In the genomic region with DNA sequence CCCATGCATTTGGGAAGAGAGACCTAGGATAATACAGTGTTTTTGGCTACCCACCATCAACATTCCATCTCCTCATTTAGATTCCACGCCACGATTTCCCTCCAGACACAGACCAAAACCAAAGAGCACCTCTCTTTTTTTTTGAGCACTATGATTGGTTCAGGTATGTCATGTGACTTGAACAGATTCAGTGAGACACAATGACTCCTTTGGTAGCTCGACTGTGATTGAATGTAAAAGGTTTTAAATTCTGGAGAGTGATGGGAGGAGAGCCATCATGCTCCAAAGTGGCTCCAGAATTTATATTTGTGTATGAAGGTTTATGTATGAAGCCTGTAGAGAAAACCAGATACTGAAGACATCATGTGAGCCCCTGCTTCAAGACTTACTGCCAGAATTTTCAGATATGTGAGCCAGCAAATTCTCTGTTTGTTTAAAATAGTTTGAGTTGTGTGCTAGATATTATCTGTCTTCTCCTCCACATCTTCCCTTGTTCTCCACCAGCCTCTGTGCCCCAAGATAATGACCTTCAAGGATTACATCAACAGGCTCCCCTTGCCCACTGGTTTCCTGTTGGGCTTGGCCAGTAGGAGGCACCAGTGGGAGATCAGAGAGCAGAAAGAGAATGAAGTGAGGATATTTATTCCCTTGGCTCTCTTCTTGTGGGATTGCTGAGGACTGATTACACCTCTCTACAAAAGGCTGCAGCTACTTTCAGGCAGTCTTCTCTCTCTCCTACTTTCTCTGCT, we compare ENCODE assay signal across 10 cellular contexts. TPM values are rescaled to one million over a fixed set of nuclear protein-coding genes. Genes with fewer than 3 reads are reported as not detected.
DNase-seq lines count a peak whose midpoint lies in the region; ATAC-seq and TF ChIP-seq lines count a peak whose summit lies in the region.
"Had no signal": no experiment of that assay in that cellular context is flagged by ENCODE, and none has a peak within 500 bp of the region (broad histone marks: within the 10 kb centered on the region; RNA-seq: fewer than 3 reads in every experiment).

No MANE protein-coding gene starts in this region.

- peaks cover 0 to 7% of the 10 kb centered on the region in 2 donors for H3K36me3 Mint-ChIP-seq in activated T-cell treated with anti-CD3 and anti-CD28 coated beads, Interleukin-2, amount 50 U/mL, for 72 hours (ENCODE audit: insufficient read depth in 2 of 2)
- no peaks in the 10 kb centered on the region for H3K36me3 Mint-ChIP-seq in activated T-cell treated with anti-CD3 and anti-CD28 coated beads, Interleukin-2, amount 50 U/mL, for 4 hours (ENCODE audit: insufficient read depth)
- H3K36me3 Mint-ChIP-seq in type B pancreatic cell = no peaks in the 10 kb centered on the region

- no peaks in the 10 kb centered on the region for H3K79me2 ChIP-seq in SU-DHL-6 (ENCODE audit: insufficient read depth, low read length)

- TF ChIP-seq CTCF in SU-DHL-6 (IDR thresholded peaks at IDR 0.05; ENCODE audit: insufficient read depth, low read length, poor library complexity, severe bottlenecking) = no peak
- peak; percentile 21 for TF ChIP-seq CTCF in fibroblast of mammary gland (conservative IDR thresholded peaks at IDR 0.05; ENCODE audit: control insufficient read depth, insufficient read depth, low read depth, low read length)
- no peak for TF ChIP-seq CTCF in type B pancreatic cell (conservative IDR thresholded peaks at IDR 0.05)

- H3K4me2 ChIP-seq in SU-DHL-6 (ENCODE audit: low read depth, low read length, poor library complexity, severe bottlenecking) = no peak overlapping the region
- H3K4me2 ChIP-seq: KMS-11 had no signal

- peak overlapping the region; percentile 1 for H3K27ac Mint-ChIP-seq in activated T-cell treated with anti-CD3 and anti-CD28 coated beads, Interleukin-2, amount 50 U/mL, for 72 hours
- peak overlapping the region; percentile 99 for H3K27ac Mint-ChIP-seq in type B pancreatic cell

- no peaks in the 10 kb centered on the region for H4K20me1 ChIP-seq in SU-DHL-6 (ENCODE audit: low read depth, low read length)

- peaks cover 2 to 6% of the 10 kb centered on the region in 2 donors for H3K9me3 Mint-ChIP-seq in activated T-cell treated with anti-CD3 and anti-CD28 coated beads, Interleukin-2, amount 50 U/mL, for 72 hours
- peaks cover 18% of the 10 kb centered on the region for H3K9me3 Mint-ChIP-seq in activated T-cell treated with anti-CD3 and anti-CD28 coated beads, Interleukin-2, amount 50 U/mL, for 4 hours
- peaks cover 12% of the 10 kb centered on the region for H3K9me3 Mint-ChIP-seq in type B pancreatic cell

- H3K27ac ChIP-seq in SU-DHL-6 (ENCODE audit: low read depth, low read length) = no peak overlapping the region
- H3K27ac ChIP-seq: KMS-11 had no signal

- H3K9me2 ChIP-seq in SU-DHL-6 (replicated peaks; ENCODE audit: insufficient read depth, low read length) = no peaks in the 10 kb centered on the region

- no peak for ATAC-seq in activated T-cell treated with anti-CD3 and anti-CD28 coated beads, Interleukin-2, amount 50 U/mL, for 72 hours (replicated peaks in 1 of 2)
- ATAC-seq in activated T-cell treated with anti-CD3 and anti-CD28 coated beads, Interleukin-2, amount 50 U/mL, for 4 hours = no peak
- no peak for ATAC-seq in GM19035 (IDR thresholded peaks at IDR 0.05; ENCODE audit: unreplicated experiment)
- ATAC-seq in GM19397 (IDR thresholded peaks at IDR 0.05; ENCODE audit: unreplicated experiment) = no peak

- no peaks in the 10 kb centered on the region for H3K27me3 ChIP-seq in SU-DHL-6 (ENCODE audit: low read length)

- no peak for DNase-seq in activated T-cell treated with anti-CD3 and anti-CD28 coated beads, Interleukin-2, amount 50 U/mL, for 72 hours
- no peak for DNase-seq in activated T-cell treated with anti-CD3 and anti-CD28 coated beads, Interleukin-2, amount 50 U/mL, for 4 hours
- DNase-seq in fibroblast of mammary gland (ENCODE audit: low read depth) (no peak), type B pancreatic cell (ENCODE audit: extremely low spot score, unreplicated experiment) (no peak), NCI-H82 (lab: John Stamatoyannopoulos, UW) (no peak)
- DNase-seq: NCI-H524 had no signal

- H3K9ac ChIP-seq in SU-DHL-6 (ENCODE audit: low read length) = no peak overlapping the region
- H3K9ac ChIP-seq: KMS-11 had no signal

- peak overlapping the region; percentile 12 for H2AFZ ChIP-seq in SU-DHL-6 (ENCODE audit: low read depth, low read length, severe bottlenecking)

- H3K4me3 Mint-ChIP-seq in activated T-cell treated with anti-CD3 and anti-CD28 coated beads, Interleukin-2, amount 50 U/mL, for 72 hours = no peak overlapping the region
- no peak overlapping the region for H3K4me3 Mint-ChIP-seq in activated T-cell treated with anti-CD3 and anti-CD28 coated beads, Interleukin-2, amount 50 U/mL, for 4 hours
- H3K4me3 Mint-ChIP-seq in type B pancreatic cell = peak overlapping the region; percentile 65

- H3K9me3 ChIP-seq in SU-DHL-6 (ENCODE audit: insufficient read depth, low read length) = 0 out of 2 replicates have a peak, but pooled peaks cover 4% of the 10 kb centered on the region

- H3K4me3 ChIP-seq in SU-DHL-6 (ENCODE audit: insufficient read depth, low read length, poor library complexity, severe bottlenecking) (no peak overlapping the region), fibroblast of mammary gland (ENCODE audit: control insufficient read depth, low read depth, low read length) (no peak overlapping the region)

- H3K36me3 ChIP-seq in SU-DHL-6 (ENCODE audit: low read length) = no peaks in the 10 kb centered on the region

- peaks cover 44% of the 10 kb centered on the region for H3K4me1 Mint-ChIP-seq in activated T-cell treated with anti-CD3 and anti-CD28 coated beads, Interleukin-2, amount 50 U/mL, for 72 hours (ENCODE audit: low read depth)
- peaks cover 49% of the 10 kb centered on the region for H3K4me1 Mint-ChIP-seq in activated T-cell treated with anti-CD3 and anti-CD28 coated beads, Interleukin-2, amount 50 U/mL, for 4 hours (ENCODE audit: low read depth)
- peaks cover 21% of the 10 kb centered on the region for H3K4me1 Mint-ChIP-seq in type B pancreatic cell (ENCODE audit: unreplicated experiment)

- H3K27me3 Mint-ChIP-seq in activated T-cell treated with anti-CD3 and anti-CD28 coated beads, Interleukin-2, amount 50 U/mL, for 72 hours (ENCODE audit: low read depth) = no peaks in the 10 kb centered on the region
- no peaks in the 10 kb centered on the region for H3K27me3 Mint-ChIP-seq in activated T-cell treated with anti-CD3 and anti-CD28 coated beads, Interleukin-2, amount 50 U/mL, for 4 hours (ENCODE audit: low read depth)
- H3K27me3 Mint-ChIP-seq in type B pancreatic cell = no peaks in the 10 kb centered on the region

- H3F3A ChIP-seq in SU-DHL-6 (ENCODE audit: insufficient read depth) = no peaks in the 10 kb centered on the region

RNA-seq across cellular contexts. Expression of a gene that starts 12.5 kb away (rescaled TPM):
- 10 to 100 TPM; 27.3 to 38.2 TPM for total RNA-seq in activated T-cell treated with anti-CD3 and anti-CD28 coated beads, Interleukin-2, amount 50 U/mL, for 72 hours
- total RNA-seq in activated T-cell treated with anti-CD3 and anti-CD28 coated beads, Interleukin-2, amount 50 U/mL, for 4 hours = 10 to 100 TPM; 35.7 to 45.1 (median 37.7) TPM
- total RNA-seq in type B pancreatic cell (ENCODE audit: low replicate concordance) = 31.1 and 55.6 TPM in 2 replicates

RNA-seq across cellular contexts. Expression of a gene that starts 14.0 kb away (rescaled TPM):
- 10 to 100 TPM; 49.7 to 52.9 TPM for total RNA-seq in activated T-cell treated with anti-CD3 and anti-CD28 coated beads, Interleukin-2, amount 50 U/mL, for 72 hours
- total RNA-seq in activated T-cell treated with anti-CD3 and anti-CD28 coated beads, Interleukin-2, amount 50 U/mL, for 4 hours = 10 to 100 TPM; 49.6 to 62.0 (median 60.0) TPM
- total RNA-seq in type B pancreatic cell (ENCODE audit: low replicate concordance) = 81.2 and 118 TPM in 2 replicates

RNA-seq across cellular contexts. Expression of a gene that starts 14.4 kb away (rescaled TPM):
- total RNA-seq in activated T-cell treated with anti-CD3 and anti-CD28 coated beads, Interleukin-2, amount 50 U/mL, for 72 hours = 10 to 100 TPM; 46.3 to 51.8 TPM
- total RNA-seq in activated T-cell treated with anti-CD3 and anti-CD28 coated beads, Interleukin-2, amount 50 U/mL, for 4 hours = 10 to 100 TPM; 45.3 to 47.4 (median 45.5) TPM
- 41.1 and 51.1 TPM in 2 replicates for total RNA-seq in type B pancreatic cell (ENCODE audit: low replicate concordance)
